ENCODE assay signal across 20 cellular contexts in genomic region chr10:84337199-84337598, GRCh38. TPM values are rescaled to one million over a fixed set of nuclear protein-coding genes. Genes with fewer than 3 reads are reported as not detected.
DNase-seq lines count a peak whose midpoint lies in the region; TF ChIP-seq lines count a peak whose summit lies in the region.
"Had no signal": no experiment of that assay in that cellular context is flagged by ENCODE, and none has a peak within 500 bp of the region (broad histone marks: within the 10 kb centered on the region; RNA-seq: fewer than 3 reads in every experiment).

No MANE protein-coding gene starts in this region.

- TF ChIP-seq CTCF in HFFc6 (IDR thresholded peaks at IDR 0.05): no peak
- TF ChIP-seq CTCF in brain microvascular endothelial cell (IDR thresholded peaks at IDR 0.05; ENCODE audit: low read depth, low read length, missing control alignments): no peak
- no peak for TF ChIP-seq CTCF in WERI-Rb-1 (IDR thresholded peaks at IDR 0.05; ENCODE audit: low read depth, low read length)
- TF ChIP-seq CTCF in BE2C (IDR thresholded peaks at IDR 0.05; ENCODE audit: low read depth, low read length): no peak

- H3K27ac Mint-ChIP-seq in HFFc6: no peak overlapping the region
- H3K27ac Mint-ChIP-seq: activated T-helper 1 cell treated with anti-CD3 and anti-CD28 coated beads, Interleukin-12 subunit alpha, Interleukin-12 subunit beta, Interleukin-2, Interleukin-4 antibody, amounts not matched to agents 30 ng/mL and 10 ng/mL and 1 ng/mL, durations not matched to agents 14 hours and 24 hours and 36 hours; naive B cell had no signal

- H3K9ac ChIP-seq in iPS-20b (ENCODE audit: low read depth, low read length): peak overlapping the region; percentile 9; the same call in 1 of the 2 replicates

- H3K36me3 ChIP-seq in brain microvascular endothelial cell (replicated peaks): no peaks in the 10 kb centered on the region
- no peaks in the 10 kb centered on the region for H3K36me3 ChIP-seq in iPS-20b (ENCODE audit: insufficient read depth, low read depth, low read length)
- no peaks in the 10 kb centered on the region; the same call in 1 of the 2 replicates for H3K36me3 ChIP-seq in WERI-Rb-1
- no peaks in the 10 kb centered on the region for H3K36me3 ChIP-seq in BE2C
- H3K36me3 ChIP-seq: esophagus squamous epithelium, suprapubic skin had no signal

- peaks cover 2% of the 10 kb centered on the region; the same call in 1 of the 2 replicates for H3K27me3 Mint-ChIP-seq in HFFc6 (ENCODE audit: insufficient read depth)
- H3K27me3 Mint-ChIP-seq: naive B cell had no signal

- in situ Hi-C loops in brain microvascular endothelial cell (cut with HindIII; ENCODE audit: low pct_ligation_motif_present, low sequenced_read_pairs): no loop called here

- no peaks in the 10 kb centered on the region for H3K27me3 ChIP-seq in brain microvascular endothelial cell (replicated peaks)
- no peaks in the 10 kb centered on the region for H3K27me3 ChIP-seq in iPS-20b (ENCODE audit: insufficient read depth, low read length)
- H3K27me3 ChIP-seq in WERI-Rb-1 (ENCODE audit: insufficient read depth, low read depth, severe bottlenecking): no peaks in the 10 kb centered on the region
- no peaks in the 10 kb centered on the region for H3K27me3 ChIP-seq in BE2C
- H3K27me3 ChIP-seq: esophagus squamous epithelium, suprapubic skin had no signal

- H3K4me3 ChIP-seq in brain microvascular endothelial cell (ENCODE audit: low read depth, low read length): no peak overlapping the region
- no peak overlapping the region for H3K4me3 ChIP-seq in iPS-20b (ENCODE audit: low read length)
- no peak overlapping the region for H3K4me3 ChIP-seq in WERI-Rb-1 (ENCODE audit: low read depth, low read length)
- H3K4me3 ChIP-seq in BE2C (ENCODE audit: low read depth, low read length): no peak overlapping the region
- H3K4me3 ChIP-seq: coronary artery, esophagus squamous epithelium, suprapubic skin had no signal

- no peaks in the 10 kb centered on the region for H3K9me3 ChIP-seq in iPS-20b (ENCODE audit: insufficient read depth, low read depth, low read length)
- no peaks in the 10 kb centered on the region for H3K9me3 ChIP-seq in WERI-Rb-1 (ENCODE audit: severe bottlenecking)
- H3K9me3 ChIP-seq in BE2C: no peaks in the 10 kb centered on the region
- H3K9me3 ChIP-seq: Caco-2, esophagus squamous epithelium, suprapubic skin had no signal

- H3K4me1 ChIP-seq in iPS-20b (ENCODE audit: insufficient read depth, low read length) (peaks cover 41% of the 10 kb centered on the region), BE2C (peaks cover 18% of the 10 kb centered on the region)

- H3K9me3 Mint-ChIP-seq in HFFc6: no peaks in the 10 kb centered on the region
- H3K9me3 Mint-ChIP-seq: activated T-helper 1 cell treated with anti-CD3 and anti-CD28 coated beads, Interleukin-12 subunit alpha, Interleukin-12 subunit beta, Interleukin-2, Interleukin-4 antibody, amounts not matched to agents 30 ng/mL and 10 ng/mL and 1 ng/mL, durations not matched to agents 14 hours and 24 hours and 36 hours; naive B cell had no signal

- H3K27ac ChIP-seq in brain microvascular endothelial cell (no peak overlapping the region), iPS-20b (ENCODE audit: low read length) (no peak overlapping the region), WERI-Rb-1 (no peak overlapping the region)
- H3K27ac ChIP-seq: coronary artery, esophagus squamous epithelium, suprapubic skin had no signal

- H3K4me3 Mint-ChIP-seq in HFFc6: no peak overlapping the region
- H3K4me3 Mint-ChIP-seq: activated T-helper 1 cell treated with anti-CD3 and anti-CD28 coated beads, Interleukin-12 subunit alpha, Interleukin-12 subunit beta, Interleukin-2, Interleukin-4 antibody, amounts not matched to agents 30 ng/mL and 10 ng/mL and 1 ng/mL, durations not matched to agents 14 hours and 24 hours and 36 hours; naive B cell had no signal

- peaks cover 27% of the 10 kb centered on the region for H3K4me1 Mint-ChIP-seq in HFFc6 (ENCODE audit: low read depth)

- DNase-seq in A172 (ENCODE audit: low spot score) (peak; percentile 10), HFFc6 (peak; percentile 79), brain microvascular endothelial cell (peak; percentile 36), WERI-Rb-1 (no peak), inferior parietal cortex (ENCODE audit: extremely low spot score) (no peak), BE2C (no peak), DMS114 treated with DMSO at 0.1 percent for 48 hours (lab: John Stamatoyannopoulos, UW; ENCODE audit: unreplicated experiment) (no peak)
- DNase-seq: ACHN, anterior cingulate cortex, esophagus squamous epithelium, Kasumi-1, naive B cell, NCI-H2081, SHP77, T-helper 9 cell had no signal

- peaks cover 4% of the 10 kb centered on the region; the same call in 1 of the 2 replicates for H3K36me3 Mint-ChIP-seq in HFFc6 (ENCODE audit: low read depth)
- H3K36me3 Mint-ChIP-seq: naive B cell had no signal

RNA-seq across cellular contexts. Expression of gene CCSER2, which starts 8.8 kb away (rescaled TPM):
- 39.9 and 40.7 TPM in 2 replicates for total RNA-seq in A172 (2014; rRNA removed; shearing (Covaris generic))
- total RNA-seq in HFFc6 (2021; fragmentation: NEBNext Ultra II Directional; extraction: Animal tissue kit (Norgen Biotek cat#: 25700)): 10 to 100 TPM; 36.1 to 46.9 (median 43.0) TPM
- polyA plus RNA-seq in BE2C (2012; ENCODE audit: insufficient read depth, insufficient read length, low read depth): 7.6 TPM

Comparison
In these comparisons a context has a peak if more than half of its experiments do, and no peak if none do; other contexts are left out.
1. DNase-seq: peak in A172 (single experiment), HFFc6 (single experiment) and brain microvascular endothelial cell (single experiment); none in WERI-Rb-1 (single experiment), inferior parietal cortex (single experiment), BE2C (single experiment) and DMS114 treated with DMSO at 0.1 percent for 48 hours (single experiment).